24 cellular contexts compared by ENCODE assay signal in the genomic region with DNA sequence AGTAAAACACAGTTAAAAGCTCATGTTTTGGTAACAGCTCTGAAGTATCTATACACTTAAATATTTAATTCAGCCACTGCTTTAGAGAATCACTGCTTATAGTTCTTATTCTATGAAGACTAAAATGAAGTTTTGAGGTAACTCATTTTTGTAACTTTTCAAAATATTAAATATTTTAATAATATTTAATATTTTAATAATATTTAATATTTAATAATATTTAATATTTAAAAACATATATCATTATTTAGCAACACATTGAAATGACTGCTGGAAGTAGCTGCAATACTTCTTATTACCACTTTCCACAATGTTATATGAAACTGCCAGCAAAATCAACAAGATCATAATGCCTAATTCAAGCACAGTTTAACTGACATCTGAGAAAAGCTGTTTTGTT. TPM values are rescaled to one million over a fixed set of nuclear protein-coding genes. Genes with fewer than 3 reads are reported as not detected.
"Had no signal": no experiment of that assay in that cellular context is flagged by ENCODE, and none has a peak within 500 bp of the region (broad histone marks: within the 10 kb centered on the region; RNA-seq: fewer than 3 reads in every experiment).

No MANE protein-coding gene starts in this region.

- FAIRE-seq: HTR-8/SVneo, K562, RCC 7860 had no signal

- H3K36me3 Mint-ChIP-seq: IgD-negative memory B cell had no signal

- H3K27ac Mint-ChIP-seq: IgD-negative memory B cell had no signal

- DNase-seq: Kasumi-1, NCI-H1092, NCI-H1105 treated with DMSO at 0.1 percent for 48 hours, NCI-H1417 treated with DMSO at 0.1 percent for 48 hours, NCI-H146, NCI-H1694 treated with DMSO at 0.1 percent for 48 hours, NCI-H1930, NCI-H2081, NCI-H2107, NCI-H2227 treated with DMSO at 0.1 percent for 48 hours, NCI-H524, NCI-H526 treated with DMSO at 0.1 percent for 48 hours, NCI-H774, Right ventricle myocardium superior, RPMI8226, SIG-M5 had no signal

- H3K27ac ChIP-seq: HL-60, KMS-11, SJSA1, SK-N-MC had no signal

- H3K4me3 ChIP-seq: K562, SJSA1, SK-N-MC had no signal

- H3K4me1 Mint-ChIP-seq: IgD-negative memory B cell had no signal

- H3K9me3 ChIP-seq: SJSA1 had no signal

- H3K36me3 ChIP-seq: SJSA1 had no signal

- ATAC-seq: K562 had no signal

- H3K4me1 ChIP-seq: SJSA1 had no signal

RNA-seq across cellular contexts. Expression of gene GCNT4, which starts 18.7 kb away (rescaled TPM):
- total RNA-seq: K562 had no signal
